ENCODE assay signal across 22 cellular contexts in genomic region chr1:63563745-63564144, GRCh38. TPM values are rescaled to one million over a fixed set of nuclear protein-coding genes. Genes with fewer than 3 reads are reported as not detected.
DNase-seq lines count a peak whose midpoint lies in the region; ATAC-seq, FAIRE-seq and TF ChIP-seq lines count a peak whose summit lies in the region.
"Had no signal": no experiment of that assay in that cellular context is flagged by ENCODE, and none has a peak within 500 bp of the region (broad histone marks: within the 10 kb centered on the region; RNA-seq: fewer than 3 reads in every experiment).

No MANE protein-coding gene starts in this region.

- no peak for TF ChIP-seq CTCF in OCI-LY3 (IDR thresholded peaks at IDR 0.05; ENCODE audit: low read depth, low read length)

- no peak for FAIRE-seq in GM12891 (lab: Jason Lieb, UNC)
- FAIRE-seq: A204.1, H54 had no signal

- H3K4me2 ChIP-seq in OCI-LY3 (ENCODE audit: low read length) = peak overlapping the region; percentile 42
- H3K4me2 ChIP-seq: BLaER1 had no signal

- H3K27me3 ChIP-seq in OCI-LY3 (ENCODE audit: low read depth, low read length) = no peaks in the 10 kb centered on the region
- H3K27me3 ChIP-seq: BLaER1 had no signal

- H4K20me1 ChIP-seq in OCI-LY3 (ENCODE audit: insufficient read depth, low read length) = no peaks in the 10 kb centered on the region
- H4K20me1 ChIP-seq: BLaER1 had no signal

- H3K36me3 ChIP-seq in OCI-LY3 (replicated peaks; ENCODE audit: low read depth, low read length) = no peaks in the 10 kb centered on the region
- H3K36me3 ChIP-seq: HAP-1 had no signal

- no peak overlapping the region for H2AFZ ChIP-seq in OCI-LY3 (ENCODE audit: low read depth, low read length)

- no peaks in the 10 kb centered on the region for H3K9me3 ChIP-seq in OCI-LY3 (ENCODE audit: insufficient read depth, low read length)
- H3K9me3 ChIP-seq: Caco-2, HAP-1 had no signal

- H3K27ac Mint-ChIP-seq in naive B cell = peak overlapping the region in 1 of 6 donors; percentile 60
- H3K27ac Mint-ChIP-seq in activated naive CD8-positive, alpha-beta T cell treated with anti-CD3 and anti-CD28 coated beads, Interleukin-2, amount 50 U/mL, for 24 hours = no peak overlapping the region
- H3K27ac Mint-ChIP-seq: B cell; CD4-positive, CD25-positive, alpha-beta regulatory T cell; CD8-positive, alpha-beta T cell; HFFc6 had no signal

- H3K9ac ChIP-seq in OCI-LY3 (ENCODE audit: low read length) = no peak overlapping the region
- H3K9ac ChIP-seq: BLaER1 had no signal

- no peak for DNase-seq in GM12891 (ENCODE audit: insufficient read length, low spot score)
- no peak for DNase-seq in naive B cell
- no peak for DNase-seq in A172 (ENCODE audit: low spot score)
- DNase-seq in activated naive CD8-positive, alpha-beta T cell treated with anti-CD3 and anti-CD28 coated beads, Interleukin-2, amount 50 U/mL, for 24 hours = no peak
- DNase-seq: Caco-2; CD4-positive, CD25-positive, alpha-beta regulatory T cell; CD8-positive, alpha-beta T cell; DMS153; DMS79; GF-D8; GOT3; HFFc6 had no signal

- H3K4me1 Mint-ChIP-seq in naive B cell = peaks cover 0 to 5% (median 0%) of the 10 kb centered on the region in 3 donors
- H3K4me1 Mint-ChIP-seq in activated naive CD8-positive, alpha-beta T cell treated with anti-CD3 and anti-CD28 coated beads, Interleukin-2, amount 50 U/mL, for 24 hours = no peaks in the 10 kb centered on the region
- H3K4me1 Mint-ChIP-seq: B cell; CD4-positive, CD25-positive, alpha-beta regulatory T cell had no signal

- no peak overlapping the region for H3K4me3 Mint-ChIP-seq in naive B cell
- no peak overlapping the region for H3K4me3 Mint-ChIP-seq in activated naive CD8-positive, alpha-beta T cell treated with anti-CD3 and anti-CD28 coated beads, Interleukin-2, amount 50 U/mL, for 24 hours
- H3K4me3 Mint-ChIP-seq: B cell; CD4-positive, CD25-positive, alpha-beta regulatory T cell; CD8-positive, alpha-beta T cell; HFFc6 had no signal

- no peak overlapping the region; the same call in 1 of the 2 replicates for H3K4me3 ChIP-seq in OCI-LY3 (ENCODE audit: low read length)
- H3K4me3 ChIP-seq: BLaER1, HAP-1 had no signal

- H3K4me1 ChIP-seq in OCI-LY3 (ENCODE audit: low read length) = peaks cover 16% of the 10 kb centered on the region
- H3K4me1 ChIP-seq: BLaER1, Caco-2, HAP-1 had no signal

- H3K27ac ChIP-seq in OCI-LY3 (ENCODE audit: low read length) = peak overlapping the region; percentile 66
- H3K27ac ChIP-seq: BLaER1, C4-2B had no signal

- peak; percentile 83 for ATAC-seq in GM18867 (IDR thresholded peaks at IDR 0.05; ENCODE audit: unreplicated experiment)
- peak; percentile 36 to 41 for ATAC-seq in naive B cell (ENCODE audit: low read depth in 2 of 2)
- ATAC-seq in HG03342 (IDR thresholded peaks at IDR 0.05; ENCODE audit: unreplicated experiment) = no peak
- no peak for ATAC-seq in activated naive CD8-positive, alpha-beta T cell treated with anti-CD3 and anti-CD28 coated beads, Interleukin-2, amount 50 U/mL, for 24 hours
- ATAC-seq in HG03139 (IDR thresholded peaks at IDR 0.05; ENCODE audit: unreplicated experiment) = no peak
- ATAC-seq: CD8-positive, alpha-beta T cell had no signal

- no peaks in the 10 kb centered on the region for H3K79me2 ChIP-seq in OCI-LY3 (ENCODE audit: low read length)

- TF ChIP-seq POLR2A in GM12891 (IDR thresholded peaks at IDR 0.05; ENCODE audit: low read depth, low read length) = no peak

- peaks cover 0 to 1% (median 0%) of the 10 kb centered on the region in 7 donors for H3K9me3 Mint-ChIP-seq in naive B cell
- no peaks in the 10 kb centered on the region for H3K9me3 Mint-ChIP-seq in activated naive CD8-positive, alpha-beta T cell treated with anti-CD3 and anti-CD28 coated beads, Interleukin-2, amount 50 U/mL, for 24 hours
- H3K9me3 Mint-ChIP-seq: CD4-positive, CD25-positive, alpha-beta regulatory T cell; CD8-positive, alpha-beta T cell; HFFc6 had no signal

- H3K27me3 Mint-ChIP-seq in naive B cell = no peaks in the 10 kb centered on the region
- no peaks in the 10 kb centered on the region for H3K27me3 Mint-ChIP-seq in activated naive CD8-positive, alpha-beta T cell treated with anti-CD3 and anti-CD28 coated beads, Interleukin-2, amount 50 U/mL, for 24 hours
- H3K27me3 Mint-ChIP-seq: B cell; CD4-positive, CD25-positive, alpha-beta regulatory T cell had no signal

- peaks cover 0 to 21% of the 10 kb centered on the region in 2 donors for H3K36me3 Mint-ChIP-seq in naive B cell
- peaks cover 20% of the 10 kb centered on the region for H3K36me3 Mint-ChIP-seq in activated naive CD8-positive, alpha-beta T cell treated with anti-CD3 and anti-CD28 coated beads, Interleukin-2, amount 50 U/mL, for 24 hours (ENCODE audit: low read depth)

TF ChIP-seq in GM12891, 5 proteins besides CTCF, POLR2A, EP300 and RAD21:
- TF ChIP-seq SPI1 (IDR thresholded peaks at IDR 0.05; ENCODE audit: low read depth, low read length) (peak; percentile 38; the same call in 1 of the 2 replicates), TAF1 (IDR thresholded peaks at IDR 0.05; ENCODE audit: low read depth, low read length) (no peak)

RNA-seq across cellular contexts. Expression of gene PGM1, which starts 29.5 kb away (rescaled TPM):
- 50.0 TPM for polyA plus RNA-seq in GM12891 (2012; ENCODE audit: low read depth, missing spikeins)
- polyA plus RNA-seq in naive B cell (ENCODE audit: low read depth in 6 of 6) = 10 to 100 TPM; 11.9 to 50.8 (median 21.0) TPM
- total RNA-seq in A172 (2014; rRNA removed; shearing (Covaris generic)) = 46.5 and 50.5 TPM in 2 replicates

RNA-seq across cellular contexts. Expression of gene EFCAB7, which starts 40.4 kb away (rescaled TPM):
- polyA plus RNA-seq in GM12891 (2012; ENCODE audit: low read depth, missing spikeins) = 3.8 TPM
- 1 to 10 TPM; 3.4 to 7.2 (median 5.0) TPM for polyA plus RNA-seq in naive B cell (ENCODE audit: low read depth in 6 of 6)
- total RNA-seq in A172 (2014; rRNA removed; shearing (Covaris generic)) = 10.0 and 10.1 TPM in 2 replicates

RNA-seq across cellular contexts. Expression of gene ITGB3BP, which starts 40.7 kb away (rescaled TPM):
- polyA plus RNA-seq in GM12891 (2012; ENCODE audit: low read depth, missing spikeins) = 56.7 TPM
- polyA plus RNA-seq in naive B cell (ENCODE audit: low read depth in 6 of 6) = 10 to 100 TPM; 22.3 to 49.5 (median 32.4) TPM
- 43.9 and 55.1 TPM in 2 replicates for total RNA-seq in A172 (2014; rRNA removed; shearing (Covaris generic))

Comparison
In these comparisons a context has a peak if more than half of its experiments do, and no peak if none do; other contexts are left out.
1. ATAC-seq: peak in GM18867 (single experiment) and naive B cell (2 of 2); none in HG03342 (single experiment), activated naive CD8-positive, alpha-beta T cell treated with anti-CD3 and anti-CD28 coated beads, Interleukin-2, amount 50 U/mL, for 24 hours (single experiment) and HG03139 (single experiment).